ENCODE assay signal across 8 cellular contexts in the genomic region with DNA sequence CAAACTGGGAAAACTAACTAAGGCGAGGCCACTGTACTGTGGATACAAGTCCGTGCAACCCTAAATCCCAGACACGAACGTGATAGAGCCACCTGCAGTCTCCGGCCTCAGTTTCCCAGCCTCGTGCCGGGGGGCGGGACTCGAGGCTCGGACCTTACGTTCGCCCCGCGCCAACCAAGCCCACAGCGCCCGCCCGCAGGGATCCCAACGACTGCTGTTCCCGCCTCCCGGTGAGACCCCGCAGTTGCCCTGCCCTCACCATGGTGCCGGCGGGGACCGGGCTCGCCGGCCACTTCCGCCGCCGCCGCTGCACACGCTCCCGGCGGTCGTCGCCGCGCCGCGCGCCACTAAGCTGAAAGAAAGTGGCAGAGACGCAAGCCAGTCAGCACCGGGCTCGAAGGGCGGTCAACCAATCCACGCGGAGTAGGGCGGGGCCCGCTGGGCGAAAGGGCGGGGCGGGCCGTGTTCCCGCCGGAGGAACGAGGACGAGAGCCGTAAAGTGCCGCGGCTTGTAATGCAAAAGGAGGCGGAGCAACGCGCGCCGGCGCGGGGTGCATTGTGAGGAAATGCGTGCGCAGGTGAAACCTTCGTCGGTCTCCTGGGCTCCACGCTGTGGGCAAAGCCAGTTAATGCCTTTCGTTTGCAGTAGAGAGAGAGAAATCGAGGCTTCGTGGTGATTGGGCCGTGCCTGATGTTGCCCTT.
A peak's percentile ranks its signal among the peaks of the same experiment; 100 is the strongest.
DNase-seq lines count a peak whose midpoint lies in the region; ATAC-seq lines count a peak whose summit lies in the region.

A gene (minus strand): TSS at position 318 of the 702 bp plus-strand sequence. CDS start 56 bp downstream, at position 262.

- peak; percentile 97 for DNase-seq in Ammon's horn (ENCODE audit: low spot score)
- DNase-seq in NCI-H446 treated with DMSO at 0.1 percent for 48 hours (lab: John Stamatoyannopoulos, UW) = peak; percentile 95
- DNase-seq in cerebellar cortex (ENCODE audit: low spot score) = peak; percentile 98
- peak; percentile 99 for DNase-seq in islet precursor cell
- peak; percentile 99 for DNase-seq in stimulated activated CD4-positive, alpha-beta T cell treated with anti-CD3 and anti-CD28 coated beads, Interleukin-12 subunit alpha, Interleukin-12 subunit beta, amount 100 ng/mL, for 48 hours (ENCODE audit: low read depth in 2 of 3, low spot score in 1 of 3)

- peak; percentile 91 for ATAC-seq in GM19043 (IDR thresholded peaks at IDR 0.05; ENCODE audit: low read depth, unreplicated experiment)
- ATAC-seq in HG03378 (IDR thresholded peaks at IDR 0.05; ENCODE audit: unreplicated experiment) = peak; percentile 82
- peak; percentile 97 for ATAC-seq in activated CD4-positive, CD25-positive, alpha-beta regulatory T cell treated with anti-CD3 and anti-CD28 coated beads, Interleukin-2, amount 50 U/mL, for 24 hours

Comparison
In these comparisons a context has a peak if more than half of its experiments do, and no peak if none do; other contexts are left out.
1. Peak in every context shown above with its lines: DNase-seq and ATAC-seq.